14 cellular contexts compared by ENCODE assay signal in the genomic region with DNA sequence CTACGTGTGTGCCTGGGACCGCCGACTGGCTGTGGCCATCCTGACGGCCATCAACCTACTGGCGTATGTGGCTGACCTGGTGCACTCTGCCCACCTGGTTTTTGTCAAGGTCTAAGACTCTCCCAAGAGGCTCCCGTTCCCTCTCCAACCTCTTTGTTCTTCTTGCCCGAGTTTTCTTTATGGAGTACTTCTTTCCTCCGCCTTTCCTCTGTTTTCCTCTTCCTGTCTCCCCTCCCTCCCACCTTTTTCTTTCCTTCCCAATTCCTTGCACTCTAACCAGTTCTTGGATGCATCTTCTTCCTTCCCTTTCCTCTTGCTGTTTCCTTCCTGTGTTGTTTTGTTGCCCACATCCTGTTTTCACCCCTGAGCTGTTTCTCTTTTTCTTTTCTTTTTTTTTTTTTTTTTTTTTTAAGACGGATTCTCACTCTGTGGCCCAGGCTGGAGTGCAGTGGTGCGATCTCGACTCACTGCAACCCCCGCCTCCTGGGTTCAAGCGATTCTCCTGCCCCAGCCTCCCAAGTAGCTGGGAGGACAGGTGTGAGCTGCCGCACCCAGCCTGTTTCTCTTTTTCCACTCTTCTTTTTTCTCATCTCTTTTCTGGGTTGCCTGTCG. TPM values are rescaled to one million over a fixed set of nuclear protein-coding genes. Genes with fewer than 3 reads are reported as not detected.
A peak's percentile ranks its signal among the peaks of the same experiment; 100 is the strongest.
DNase-seq lines count a peak whose midpoint lies in the region; ATAC-seq and TF ChIP-seq lines count a peak whose summit lies in the region.
"Had no signal": no experiment of that assay in that cellular context is flagged by ENCODE, and none has a peak within 500 bp of the region (broad histone marks: within the 10 kb centered on the region; RNA-seq: fewer than 3 reads in every experiment).

No MANE protein-coding gene starts in this region.

- POLR2A ChIA-PET in activated CD4-positive, alpha-beta T cell treated with anti-CD3 and anti-CD28 coated beads for 36 hours (lab: Charles Lee), result no interaction called here
- POLR2A ChIA-PET in T-cell (lab: Charles Lee), result interaction anchor here in 1 of 2 donors (1.1 kb wide), 1 partner anchor 263 kb away, joined by 3 read pairs; a partner anchor contains a TSS

- no peaks in the 10 kb centered on the region for H3K9me3 Mint-ChIP-seq in activated CD4-positive, alpha-beta T cell treated with anti-CD3 and anti-CD28 coated beads for 36 hours (ENCODE audit: low read depth)
- H3K9me3 Mint-ChIP-seq in T-cell, result peaks cover 0 to 8% (median 6%) of the 10 kb centered on the region in 3 donors
- H3K9me3 Mint-ChIP-seq in central memory CD8-positive, alpha-beta T cell, result peaks cover 10% of the 10 kb centered on the region
- H3K9me3 Mint-ChIP-seq in osteocyte (ENCODE audit: unreplicated experiment), result no peaks in the 10 kb centered on the region

- peak overlapping the region; percentile 76 for H3K27ac Mint-ChIP-seq in activated CD4-positive, alpha-beta T cell treated with anti-CD3 and anti-CD28 coated beads for 36 hours
- H3K27ac Mint-ChIP-seq in T-cell (peak overlapping the region; percentile 97), osteocyte (ENCODE audit: unreplicated experiment) (peak overlapping the region; percentile 71)
- H3K27ac Mint-ChIP-seq in central memory CD8-positive, alpha-beta T cell (ENCODE audit: low read depth), result peak overlapping the region; percentile 91

- no peaks in the 10 kb centered on the region for H3K27me3 Mint-ChIP-seq in activated CD4-positive, alpha-beta T cell treated with anti-CD3 and anti-CD28 coated beads for 36 hours
- H3K27me3 Mint-ChIP-seq in T-cell, result peaks cover 0 to 5% of the 10 kb centered on the region in 2 donors
- H3K27me3 Mint-ChIP-seq in central memory CD8-positive, alpha-beta T cell, result no peaks in the 10 kb centered on the region
- no peaks in the 10 kb centered on the region for H3K27me3 Mint-ChIP-seq in osteocyte (ENCODE audit: unreplicated experiment)

- peak overlapping the region; percentile 7 for H3K4me3 Mint-ChIP-seq in activated CD4-positive, alpha-beta T cell treated with anti-CD3 and anti-CD28 coated beads for 36 hours
- H3K4me3 Mint-ChIP-seq in T-cell (peak overlapping the region in 2 of 3 donors; percentile 59 to 63), osteocyte (ENCODE audit: unreplicated experiment) (no peak overlapping the region)
- H3K4me3 Mint-ChIP-seq in central memory CD8-positive, alpha-beta T cell, result peak overlapping the region; percentile 60

- intact Hi-C loops in activated CD4-positive, alpha-beta T cell treated with anti-CD3 and anti-CD28 coated beads for 36 hours (cut with DNase I, micrococcal nuclease), result no loop called here

- H3K36me3 Mint-ChIP-seq in activated CD4-positive, alpha-beta T cell treated with anti-CD3 and anti-CD28 coated beads for 36 hours (ENCODE audit: low read depth), result peaks cover 43% of the 10 kb centered on the region
- H3K36me3 Mint-ChIP-seq in T-cell (peaks cover 42% of the 10 kb centered on the region), osteocyte (ENCODE audit: unreplicated experiment) (peaks cover 38% of the 10 kb centered on the region)
- peaks cover 84% of the 10 kb centered on the region for H3K36me3 Mint-ChIP-seq in central memory CD8-positive, alpha-beta T cell (ENCODE audit: insufficient read depth)

- CTCF ChIA-PET in activated CD4-positive, alpha-beta T cell treated with anti-CD3 and anti-CD28 coated beads for 36 hours (lab: Charles Lee), result no interaction called here
- CTCF ChIA-PET in T-cell (lab: Charles Lee), result interaction anchor here in 1 of 2 donors (0.6 kb wide), 2 partner anchors 49 to 1257 kb away, joined by 4 read pairs; no protein-coding TSS in a partner anchor

- no peak for TF ChIP-seq CTCF in osteocyte (IDR thresholded peaks at IDR 0.05)

- no peak for DNase-seq in activated CD4-positive, alpha-beta T cell treated with anti-CD3 and anti-CD28 coated beads for 36 hours
- DNase-seq in activated CD4-positive, alpha-beta T cell treated with anti-CD3 and anti-CD28 coated beads for 1 hour, result no peak
- DNase-seq in T-cell (peak in 2 of 34 experiments; percentile 26 to 34), osteocyte (ENCODE audit: extremely low spot score, unreplicated experiment) (no peak), AML-193 (lab: John Stamatoyannopoulos, UW) (no peak)
- DNase-seq in central memory CD8-positive, alpha-beta T cell (ENCODE audit: low spot score in 2 of 2), result no peak
- DNase-seq: DMS 273 treated with DMSO at 0.1 percent for 48 hours, esophagus squamous epithelium, NCI-H345, OCI-M1 had no signal

- no peak for ATAC-seq in activated CD4-positive, alpha-beta T cell treated with anti-CD3 and anti-CD28 coated beads for 36 hours
- peak in 2 of 4 experiments; percentile 25 to 28 for ATAC-seq in T-cell (replicated peaks in 1 of 4)
- no peak for ATAC-seq in central memory CD8-positive, alpha-beta T cell (replicated peaks; ENCODE audit: extremely low read depth, poor library complexity, severe bottlenecking)
- no peak for ATAC-seq in HG02884 (IDR thresholded peaks at IDR 0.05; ENCODE audit: unreplicated experiment)
- no peak for ATAC-seq in GM21390 (IDR thresholded peaks at IDR 0.05; ENCODE audit: unreplicated experiment)

- peaks cover 72% of the 10 kb centered on the region for H3K4me1 Mint-ChIP-seq in activated CD4-positive, alpha-beta T cell treated with anti-CD3 and anti-CD28 coated beads for 36 hours
- H3K4me1 Mint-ChIP-seq in T-cell (peaks cover 76 to 79% (median 78%) of the 10 kb centered on the region in 3 donors), osteocyte (ENCODE audit: unreplicated experiment) (peaks cover 22% of the 10 kb centered on the region)
- H3K4me1 Mint-ChIP-seq in central memory CD8-positive, alpha-beta T cell, result peaks cover 54% of the 10 kb centered on the region

RNA-seq across cellular contexts. Expression of a gene that starts 6.8 kb away (rescaled TPM):
- total RNA-seq in activated CD4-positive, alpha-beta T cell treated with anti-CD3 and anti-CD28 coated beads for 36 hours, result 10 to 100 TPM; 46.4 to 54.6 TPM
- total RNA-seq in T-cell, result 100 to 1,000 TPM in 2 of 5 donors, 10 to 100 TPM in 3; 49.9 to 335 (median 70.9) TPM
- 136 and 165 TPM in 2 replicates for total RNA-seq in osteocyte

RNA-seq across cellular contexts. Expression of a gene that starts 7.5 kb away (rescaled TPM):
- total RNA-seq in activated CD4-positive, alpha-beta T cell treated with anti-CD3 and anti-CD28 coated beads for 36 hours, result under 1 TPM in 1 of 2 experiments, not detected in 1; 0.25 TPM
- total RNA-seq in T-cell (1 to 10 TPM in 1 of 5 donors, under 1 TPM in 2, not detected in 2; 0.15 to 2.4 (median 0.32) TPM), osteocyte (0.21 and 0.30 TPM in 2 replicates)
- total RNA-seq: A172, esophagus squamous epithelium, subcutaneous adipose tissue had no signal

RNA-seq across cellular contexts. Expression of a gene that starts 34.6 kb away (rescaled TPM):
- total RNA-seq in activated CD4-positive, alpha-beta T cell treated with anti-CD3 and anti-CD28 coated beads for 36 hours, result not detected
- total RNA-seq in T-cell, result not detected
- total RNA-seq in osteocyte, result not detected in 2 replicates
- total RNA-seq: A172, esophagus squamous epithelium, subcutaneous adipose tissue had no signal

RNA-seq across cellular contexts. Expression of a gene that starts 50.4 kb away (rescaled TPM):
- total RNA-seq in activated CD4-positive, alpha-beta T cell treated with anti-CD3 and anti-CD28 coated beads for 36 hours, result not detected
- total RNA-seq in T-cell, result not detected
- not detected in 2 replicates for total RNA-seq in osteocyte
- total RNA-seq: A172 had no signal
